Comparison of ENCODE assay signal across 11 cellular contexts in genomic region chr19:39399684-39400465, GRCh38. TPM values are rescaled to one million over a fixed set of nuclear protein-coding genes. Genes with fewer than 3 reads are reported as not detected.
DNase-seq lines count a peak whose midpoint lies in the region; ATAC-seq, FAIRE-seq and TF ChIP-seq lines count a peak whose summit lies in the region.
"Had no signal": no experiment of that assay in that cellular context is flagged by ENCODE, and none has a peak within 500 bp of the region (broad histone marks: within the 10 kb centered on the region; RNA-seq: fewer than 3 reads in every experiment).

No MANE protein-coding gene starts in this region.

- no peaks in the 10 kb centered on the region for H3K9me3 Mint-ChIP-seq in stimulated activated naive CD8-positive, alpha-beta T cell treated with anti-CD3 and anti-CD28 coated beads, Interleukin-15, Interleukin-2, amounts not matched to agents 100 ng/mL and 50 ng/mL, for 24 hours
- no peaks in the 10 kb centered on the region for H3K9me3 Mint-ChIP-seq in stimulated activated naive CD8-positive, alpha-beta T cell treated with anti-CD3 and anti-CD28 coated beads, Interleukin-15, amount 100 ng/mL, for 72 hours
- H3K9me3 Mint-ChIP-seq in astrocyte (ENCODE audit: unreplicated experiment) = no peaks in the 10 kb centered on the region
- H3K9me3 Mint-ChIP-seq in naive B cell = peaks cover 0 to 1% (median 0%) of the 10 kb centered on the region in 7 donors

- no peak overlapping the region for H2AFZ ChIP-seq in astrocyte (ENCODE audit: low read depth, low read length)

- H3K36me3 ChIP-seq in astrocyte (ENCODE audit: insufficient read depth, low read length) = peaks cover 3% of the 10 kb centered on the region
- H3K36me3 ChIP-seq in vagina = no peaks in the 10 kb centered on the region

- H3K4me3 ChIP-seq in astrocyte (ENCODE audit: insufficient read depth, low read depth, low read length) (no peak overlapping the region), vagina (no peak overlapping the region)

- peaks cover 4% of the 10 kb centered on the region for H3K79me2 ChIP-seq in astrocyte (ENCODE audit: insufficient read depth, low read length)

- H3K4me3 Mint-ChIP-seq in stimulated activated naive CD8-positive, alpha-beta T cell treated with anti-CD3 and anti-CD28 coated beads, Interleukin-15, Interleukin-2, amounts not matched to agents 100 ng/mL and 50 ng/mL, for 24 hours = no peak overlapping the region
- H3K4me3 Mint-ChIP-seq in stimulated activated naive CD8-positive, alpha-beta T cell treated with anti-CD3 and anti-CD28 coated beads, Interleukin-15, amount 100 ng/mL, for 72 hours = no peak overlapping the region
- peak overlapping the region; percentile 42 for H3K4me3 Mint-ChIP-seq in astrocyte (ENCODE audit: unreplicated experiment)
- peak overlapping the region; percentile 37 to 97 (median 80) for H3K4me3 Mint-ChIP-seq in naive B cell

- peaks cover 19% of the 10 kb centered on the region for H3K36me3 Mint-ChIP-seq in stimulated activated naive CD8-positive, alpha-beta T cell treated with anti-CD3 and anti-CD28 coated beads, Interleukin-15, Interleukin-2, amounts not matched to agents 100 ng/mL and 50 ng/mL, for 24 hours (ENCODE audit: low read depth)
- H3K36me3 Mint-ChIP-seq in astrocyte (ENCODE audit: low read depth, unreplicated experiment) (peaks cover 2% of the 10 kb centered on the region), naive B cell (no peaks in the 10 kb centered on the region)

- H3K9ac ChIP-seq in astrocyte (ENCODE audit: low read length) = no peak overlapping the region

- intact Hi-C loops in vagina (cut with DNase I) = loop anchor here (5.0 to 10.0 kb wide), 2 partner anchors 42 to 135 kb away; partner anchors contain the start of gene EID2B

- no peaks in the 10 kb centered on the region for H3K27me3 ChIP-seq in astrocyte (ENCODE audit: insufficient read depth, low read length)
- no peaks in the 10 kb centered on the region for H3K27me3 ChIP-seq in vagina

- H4K20me1 ChIP-seq in astrocyte (ENCODE audit: insufficient read depth, low read length) = no peaks in the 10 kb centered on the region

- H3K4me1 Mint-ChIP-seq in stimulated activated naive CD8-positive, alpha-beta T cell treated with anti-CD3 and anti-CD28 coated beads, Interleukin-15, Interleukin-2, amounts not matched to agents 100 ng/mL and 50 ng/mL, for 24 hours (ENCODE audit: low read depth) = peaks cover 83% of the 10 kb centered on the region
- peaks cover 86% of the 10 kb centered on the region for H3K4me1 Mint-ChIP-seq in stimulated activated naive CD8-positive, alpha-beta T cell treated with anti-CD3 and anti-CD28 coated beads, Interleukin-15, amount 100 ng/mL, for 72 hours
- H3K4me1 Mint-ChIP-seq in astrocyte (ENCODE audit: low read depth, unreplicated experiment) (peaks cover 26% of the 10 kb centered on the region), naive B cell (peaks cover 47 to 73% (median 66%) of the 10 kb centered on the region in 3 donors)

- no peak overlapping the region for H3K4me2 ChIP-seq in astrocyte (ENCODE audit: low read length)

- H3K27ac ChIP-seq in astrocyte (ENCODE audit: low read depth, low read length) (no peak overlapping the region), vagina (peak overlapping the region; percentile 97)
- H3K27ac ChIP-seq: HL-60 had no signal

- no peak for TF ChIP-seq POLR2A in vagina (IDR thresholded peaks at IDR 0.05)

- ATAC-seq in stimulated activated naive CD8-positive, alpha-beta T cell treated with anti-CD3 and anti-CD28 coated beads, Interleukin-15, amount 100 ng/mL, for 72 hours = no peak
- no peak for ATAC-seq in naive B cell (ENCODE audit: low read depth in 2 of 2)
- ATAC-seq in HG02571 (IDR thresholded peaks at IDR 0.05; ENCODE audit: unreplicated experiment) = no peak
- no peak for ATAC-seq in HG03521 (IDR thresholded peaks at IDR 0.05; ENCODE audit: unreplicated experiment)

- H3K9me3 ChIP-seq in astrocyte (ENCODE audit: insufficient read depth, low read depth, low read length) = no peaks in the 10 kb centered on the region
- no peaks in the 10 kb centered on the region for H3K9me3 ChIP-seq in vagina

- no peak for FAIRE-seq in astrocyte (lab: Jason Lieb, UNC)

- no peaks in the 10 kb centered on the region for H3K27me3 Mint-ChIP-seq in stimulated activated naive CD8-positive, alpha-beta T cell treated with anti-CD3 and anti-CD28 coated beads, Interleukin-15, Interleukin-2, amounts not matched to agents 100 ng/mL and 50 ng/mL, for 24 hours
- H3K27me3 Mint-ChIP-seq in stimulated activated naive CD8-positive, alpha-beta T cell treated with anti-CD3 and anti-CD28 coated beads, Interleukin-15, amount 100 ng/mL, for 72 hours = no peaks in the 10 kb centered on the region
- H3K27me3 Mint-ChIP-seq in astrocyte (ENCODE audit: low read depth, unreplicated experiment) (no peaks in the 10 kb centered on the region), naive B cell (no peaks in the 10 kb centered on the region)

- TF ChIP-seq CTCF in astrocyte (IDR thresholded peaks at IDR 0.05; ENCODE audit: insufficient read depth, low read depth, low read length) (no peak), vagina (IDR thresholded peaks at IDR 0.05) (no peak)

- H3K4me1 ChIP-seq in astrocyte (ENCODE audit: insufficient read depth, low read length) = peaks cover 45% of the 10 kb centered on the region
- H3K4me1 ChIP-seq in vagina = peaks cover 62% of the 10 kb centered on the region

- H3K27ac Mint-ChIP-seq in stimulated activated naive CD8-positive, alpha-beta T cell treated with anti-CD3 and anti-CD28 coated beads, Interleukin-15, Interleukin-2, amounts not matched to agents 100 ng/mL and 50 ng/mL, for 24 hours = peak overlapping the region; percentile 60
- no peak overlapping the region for H3K27ac Mint-ChIP-seq in stimulated activated naive CD8-positive, alpha-beta T cell treated with anti-CD3 and anti-CD28 coated beads, Interleukin-15, amount 100 ng/mL, for 72 hours
- H3K27ac Mint-ChIP-seq in astrocyte (ENCODE audit: unreplicated experiment) = no peak overlapping the region
- H3K27ac Mint-ChIP-seq in naive B cell = peak overlapping the region; percentile 87 to 100 (median 99)

- no peak for DNase-seq in stimulated activated naive CD8-positive, alpha-beta T cell treated with anti-CD3 and anti-CD28 coated beads, Interleukin-15, amount 100 ng/mL, for 72 hours
- no peak for DNase-seq in astrocyte (ENCODE audit: low read depth)
- no peak for DNase-seq in naive B cell
- no peak for DNase-seq in vagina (ENCODE audit: extremely low spot score in 2 of 2)
- DNase-seq in effector CD4-positive, alpha-beta T cell = no peak
- DNase-seq: NCI-H1417 treated with DMSO at 0.1 percent for 48 hours, OCI-M1 had no signal

RNA-seq across cellular contexts. Expression of gene ZFP36, which starts 6.8 kb away (rescaled TPM):
- 21.6 and 28.0 TPM in 2 replicates for total RNA-seq in astrocyte
- 100 to 1,000 TPM; 291 to 784 (median 445) TPM for polyA plus RNA-seq in naive B cell (ENCODE audit: low read depth in 6 of 6)
- 631 TPM for total RNA-seq in vagina

RNA-seq across cellular contexts. Expression of gene MED29, which starts 8.7 kb away (rescaled TPM):
- total RNA-seq in astrocyte (27.0 and 29.9 TPM in 2 replicates), vagina (37.8 TPM)
- polyA plus RNA-seq in naive B cell (ENCODE audit: low read depth in 6 of 6) = 10 to 100 TPM; 31.9 to 68.1 (median 57.5) TPM

RNA-seq across cellular contexts. Expression of gene PAF1, which starts 9.0 kb away (rescaled TPM):
- total RNA-seq in astrocyte (42.0 and 43.2 TPM in 2 replicates), vagina (70.2 TPM)
- polyA plus RNA-seq in naive B cell (ENCODE audit: low read depth in 6 of 6) = 10 to 100 TPM; 11.6 to 62.4 (median 41.0) TPM

RNA-seq across cellular contexts. Expression of gene PLEKHG2, which starts 12.6 kb away (rescaled TPM):
- total RNA-seq in astrocyte (101 and 102 TPM in 2 replicates), vagina (18.9 TPM)
- 1 to 10 TPM in 5 of 6 donors, not detected in 1; 2.5 to 8.3 (median 4.7) TPM for polyA plus RNA-seq in naive B cell (ENCODE audit: low read depth in 6 of 6)

RNA-seq across cellular contexts. Expression of gene RPS16, which starts 35.9 kb away (rescaled TPM):
- total RNA-seq in astrocyte (1,194 and 1,329 TPM in 2 replicates), vagina (3,724 TPM)
- polyA plus RNA-seq in naive B cell (ENCODE audit: low read depth in 6 of 6) = 1,000 to 10,000 TPM; 1,393 to 2,131 (median 1,793) TPM

Comparison
In these comparisons a context has a peak if more than half of its experiments do, and no peak if none do; other contexts are left out.
1. H3K27ac Mint-ChIP-seq: peak in stimulated activated naive CD8-positive, alpha-beta T cell treated with anti-CD3 and anti-CD28 coated beads, Interleukin-15, Interleukin-2, amounts not matched to agents 100 ng/mL and 50 ng/mL, for 24 hours (single experiment) and naive B cell (6 of 6); none in stimulated activated naive CD8-positive, alpha-beta T cell treated with anti-CD3 and anti-CD28 coated beads, Interleukin-15, amount 100 ng/mL, for 72 hours (0 of 2) and astrocyte (single experiment).
2. H3K4me3 Mint-ChIP-seq: peak in astrocyte (single experiment) and naive B cell (8 of 8); none in stimulated activated naive CD8-positive, alpha-beta T cell treated with anti-CD3 and anti-CD28 coated beads, Interleukin-15, Interleukin-2, amounts not matched to agents 100 ng/mL and 50 ng/mL, for 24 hours (single experiment) and stimulated activated naive CD8-positive, alpha-beta T cell treated with anti-CD3 and anti-CD28 coated beads, Interleukin-15, amount 100 ng/mL, for 72 hours (0 of 2).
3. RNA of gene ZFP36, which starts 6.8 kb away (total RNA-seq): 631 TPM in vagina (single experiment); 21.6 to 28.0 TPM in astrocyte; every median in the first group is over 10 times any median in the second.